In the genomic region with DNA sequence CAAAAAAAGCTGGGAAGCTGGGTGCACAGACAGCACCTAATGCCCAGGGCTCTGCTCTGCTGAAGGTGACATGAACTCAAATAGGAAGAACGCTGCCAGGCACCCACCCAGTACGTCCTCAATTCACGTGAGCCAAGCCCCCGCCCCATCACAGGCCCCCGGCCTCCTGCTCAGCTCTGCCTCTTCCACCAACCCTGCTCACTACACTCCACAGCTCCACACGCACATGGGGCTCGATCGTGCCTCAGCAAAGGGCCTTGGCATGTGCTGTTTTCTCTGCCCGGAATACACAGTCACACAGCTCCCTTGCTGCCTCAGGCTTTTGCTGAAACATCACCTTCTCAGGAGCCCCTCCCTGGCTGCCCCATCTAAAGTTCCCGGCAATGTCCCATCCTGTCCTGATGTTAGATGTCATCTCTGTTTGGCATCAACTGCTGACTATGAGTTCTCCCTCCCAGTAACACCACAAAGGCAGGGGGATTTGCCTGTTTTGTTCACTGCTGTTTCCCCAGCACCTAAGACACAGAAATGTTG, we compare ENCODE assay signal across 12 cellular contexts. TPM values are rescaled to one million over a fixed set of nuclear protein-coding genes. Genes with fewer than 3 reads are reported as not detected.
DNase-seq lines count a peak whose midpoint lies in the region; ATAC-seq and TF ChIP-seq lines count a peak whose summit lies in the region.
"Had no signal": no experiment of that assay in that cellular context is flagged by ENCODE, and none has a peak within 500 bp of the region (broad histone marks: within the 10 kb centered on the region; RNA-seq: fewer than 3 reads in every experiment).

No MANE protein-coding gene starts in this region.

- H3K27me3 ChIP-seq in DOHH2 (ENCODE audit: control insufficient read depth, low read length) (no peaks in the 10 kb centered on the region), HUES64 (ENCODE audit: insufficient read depth, low read length) (no peaks in the 10 kb centered on the region), adipocyte (replicated peaks; ENCODE audit: control insufficient read depth, insufficient read depth, low read length) (no peaks in the 10 kb centered on the region)
- H3K27me3 ChIP-seq: adrenal gland had no signal

- WGBS in HUES64 = 95% methylated on average over 10 of the region's 10 CpGs

- H3K36me3 Mint-ChIP-seq in natural killer cell treated with Interleukin-12 subunit alpha and Interleukin-12 subunit beta and Interleukin-15 and Interleukin-18, amount 100 ng/mL, for 72 hours = peaks cover 5% of the 10 kb centered on the region

- H3K4me1 Mint-ChIP-seq in natural killer cell treated with Interleukin-12 subunit alpha and Interleukin-12 subunit beta and Interleukin-15 and Interleukin-18, amount 100 ng/mL, for 72 hours (ENCODE audit: low read depth in 2 of 2) = peaks cover 19 to 21% of the 10 kb centered on the region in 2 donors

- H4K20me1 ChIP-seq in DOHH2 (ENCODE audit: control insufficient read depth, insufficient read depth, low read depth, low read length) = peaks cover 7% of the 10 kb centered on the region

- DNase-seq in adipocyte (ENCODE audit: low read depth) (no peak), GM19240 (ENCODE audit: insufficient read length, low spot score) (no peak), kidney glomerular epithelial cell (lab: John Stamatoyannopoulos, UW) (no peak), NCI-H1105 (lab: John Stamatoyannopoulos, UW) (no peak), occipital lobe (lab: John Stamatoyannopoulos, UW) (no peak)
- DNase-seq in natural killer cell treated with Interleukin-12 subunit alpha and Interleukin-12 subunit beta and Interleukin-15 and Interleukin-18, amount 100 ng/mL, for 72 hours (ENCODE audit: low spot score) = no peak
- DNase-seq: T-helper 9 cell had no signal

- no peaks in the 10 kb centered on the region for H3K9me2 ChIP-seq in DOHH2 (replicated peaks; ENCODE audit: control insufficient read depth, low read length)

- H3K27ac ChIP-seq in DOHH2 (ENCODE audit: low read depth, low read length) (peak overlapping the region; percentile 85), HUES64 (ENCODE audit: low read depth, low read length) (no peak overlapping the region)
- H3K27ac ChIP-seq: adrenal gland, prostate gland had no signal

- peaks cover 12% of the 10 kb centered on the region for H3F3A ChIP-seq in DOHH2 (ENCODE audit: control insufficient read depth, insufficient read depth)

- peaks cover 33% of the 10 kb centered on the region for H3K4me1 ChIP-seq in DOHH2 (ENCODE audit: control insufficient read depth, low read length)
- peaks cover 9% of the 10 kb centered on the region; the same call in 1 of the 2 replicates for H3K4me1 ChIP-seq in HUES64 (ENCODE audit: insufficient read depth, low read length)
- H3K4me1 ChIP-seq in adipocyte (ENCODE audit: control insufficient read depth, insufficient read depth, low read length) = peaks cover 18% of the 10 kb centered on the region

- H3K27me3 Mint-ChIP-seq in natural killer cell treated with Interleukin-12 subunit alpha and Interleukin-12 subunit beta and Interleukin-15 and Interleukin-18, amount 100 ng/mL, for 72 hours = no peaks in the 10 kb centered on the region

- H3K9ac ChIP-seq in HUES64 (ENCODE audit: low read depth, low read length) = no peak overlapping the region
- no peak overlapping the region for H3K9ac ChIP-seq in adipocyte (ENCODE audit: low read length)

- TF ChIP-seq CTCF in DOHH2 (IDR thresholded peaks at IDR 0.05; ENCODE audit: low read depth, low read length, poor library complexity, severe bottlenecking) = no peak

- H3K4me2 ChIP-seq in DOHH2 (ENCODE audit: low read length) = peak overlapping the region; percentile 87

- H3K27ac Mint-ChIP-seq in natural killer cell treated with Interleukin-12 subunit alpha and Interleukin-12 subunit beta and Interleukin-15 and Interleukin-18, amount 100 ng/mL, for 72 hours = peak overlapping the region; percentile 86 to 89

- H3K4me3 ChIP-seq in DOHH2 (ENCODE audit: low read length) (peak overlapping the region; percentile 87), HUES64 (ENCODE audit: low read length) (peak overlapping the region; percentile 83), adipocyte (ENCODE audit: low read length) (peak overlapping the region; percentile 94)
- H3K4me3 ChIP-seq: adrenal gland, prostate gland had no signal

- no peak for ATAC-seq in natural killer cell treated with Interleukin-12 subunit alpha and Interleukin-12 subunit beta and Interleukin-15 and Interleukin-18, amount 100 ng/mL, for 72 hours

- no peaks in the 10 kb centered on the region for H3K9me3 Mint-ChIP-seq in natural killer cell treated with Interleukin-12 subunit alpha and Interleukin-12 subunit beta and Interleukin-15 and Interleukin-18, amount 100 ng/mL, for 72 hours

- H3K9me3 ChIP-seq in DOHH2 (ENCODE audit: control insufficient read depth, insufficient read depth, low read length) (no peaks in the 10 kb centered on the region), HUES64 (ENCODE audit: insufficient read depth, low read depth, low read length) (no peaks in the 10 kb centered on the region), adipocyte (ENCODE audit: control insufficient read depth, low read length) (no peaks in the 10 kb centered on the region)
- H3K9me3 ChIP-seq: adrenal gland, prostate gland had no signal

- peaks cover 76% of the 10 kb centered on the region for H3K79me2 ChIP-seq in DOHH2 (ENCODE audit: control insufficient read depth, low read length)

- H3K36me3 ChIP-seq in DOHH2 (ENCODE audit: control insufficient read depth, low read length) (peaks cover 63% of the 10 kb centered on the region), HUES64 (ENCODE audit: insufficient read depth, low read length) (peaks cover 47% of the 10 kb centered on the region), adipocyte (ENCODE audit: control insufficient read depth, insufficient read depth, low read length, severe bottlenecking) (peaks cover 34% of the 10 kb centered on the region)

- peak overlapping the region; percentile 87 for H3K4me3 Mint-ChIP-seq in natural killer cell treated with Interleukin-12 subunit alpha and Interleukin-12 subunit beta and Interleukin-15 and Interleukin-18, amount 100 ng/mL, for 72 hours

RNA-seq across cellular contexts. Expression of a gene that starts 2.3 kb away (rescaled TPM):
- 33.5 TPM for polyA plus RNA-seq in HUES64 (2013, experiment 1 of 2)
- polyA plus RNA-seq in HUES64 (2013, experiment 2 of 2) = 27.5 TPM
- total RNA-seq in natural killer cell treated with Interleukin-12 subunit alpha and Interleukin-12 subunit beta and Interleukin-15 and Interleukin-18, amount 100 ng/mL, for 72 hours = 100 to 1,000 TPM in 1 of 2 donors, 10 to 100 TPM in 1; 61.9 to 122 TPM
- 19.8 TPM for total RNA-seq in occipital lobe

RNA-seq across cellular contexts. Expression of a gene that starts 7.4 kb away (rescaled TPM):
- 24.6 TPM for polyA plus RNA-seq in HUES64 (2013, experiment 1 of 2)
- polyA plus RNA-seq in HUES64 (2013, experiment 2 of 2) = 20.5 TPM
- total RNA-seq in natural killer cell treated with Interleukin-12 subunit alpha and Interleukin-12 subunit beta and Interleukin-15 and Interleukin-18, amount 100 ng/mL, for 72 hours = 10 to 100 TPM; 45.3 to 53.1 TPM
- total RNA-seq in occipital lobe = 12.2 TPM

RNA-seq across cellular contexts. Expression of a gene that starts 17.8 kb away (rescaled TPM):
- polyA plus RNA-seq in HUES64 (2013, experiment 1 of 2) = 8.1 TPM
- 10.3 TPM for polyA plus RNA-seq in HUES64 (2013, experiment 2 of 2)
- total RNA-seq in natural killer cell treated with Interleukin-12 subunit alpha and Interleukin-12 subunit beta and Interleukin-15 and Interleukin-18, amount 100 ng/mL, for 72 hours = 100 to 1,000 TPM in 1 of 2 donors, 10 to 100 TPM in 1; 87.2 to 112 TPM
- 14.3 TPM for total RNA-seq in occipital lobe

RNA-seq across cellular contexts. Expression of a gene that starts 33.2 kb away (rescaled TPM):
- 44.0 TPM for polyA plus RNA-seq in HUES64 (2013, experiment 1 of 2)
- 40.5 TPM for polyA plus RNA-seq in HUES64 (2013, experiment 2 of 2)
- total RNA-seq in natural killer cell treated with Interleukin-12 subunit alpha and Interleukin-12 subunit beta and Interleukin-15 and Interleukin-18, amount 100 ng/mL, for 72 hours = 10 to 100 TPM; 33.7 to 35.0 TPM
- total RNA-seq in occipital lobe = 13.3 TPM

RNA-seq across cellular contexts. Expression of a gene that starts 42.7 kb away (rescaled TPM):
- 2.3 TPM for polyA plus RNA-seq in HUES64 (2013, experiment 1 of 2)
- 2.0 TPM for polyA plus RNA-seq in HUES64 (2013, experiment 2 of 2)
- total RNA-seq in natural killer cell treated with Interleukin-12 subunit alpha and Interleukin-12 subunit beta and Interleukin-15 and Interleukin-18, amount 100 ng/mL, for 72 hours = 10 to 100 TPM; 26.3 to 80.1 TPM
- 14.8 TPM for total RNA-seq in occipital lobe
- total RNA-seq: endothelial cell of umbilical vein had no signal
- polyA plus RNA-seq: endothelial cell of umbilical vein had no signal
